1 cellular context compared by ENCODE assay signal in genomic region chr7:95772298-95772770, GRCh38.
TF ChIP-seq lines count a peak whose summit lies in the region.

Gene DYNC1I1, plus strand, starts transcription at chr7:95772554. Its CDS starts 32,176 bp downstream, at chr7:95804730.

TF ChIP-seq in HepG2, 621 proteins besides CTCF, POLR2A, EP300 and RAD21 (continued from another document):
- TF ChIP-seq FOXP4 (CRISPR knock-in tag; IDR thresholded peaks at IDR 0.05) (no peak), ELF1 (CRISPR knock-in tag; IDR thresholded peaks at IDR 0.05) (no peak), RFX3 (CRISPR knock-in tag; IDR thresholded peaks at IDR 0.05) (no peak), THRA (CRISPR knock-in tag; IDR thresholded peaks at IDR 0.05; ENCODE audit: borderline replicate concordance) (no peak), PAX8 (CRISPR knock-in tag; IDR thresholded peaks at IDR 0.05; ENCODE audit: borderline replicate concordance) (no peak), ZNF460 (CRISPR knock-in tag; IDR thresholded peaks at IDR 0.05; ENCODE audit: borderline replicate concordance) (no peak), TGIF2 (CRISPR knock-in tag; IDR thresholded peaks at IDR 0.05) (no peak), DMTF1 (CRISPR knock-in tag; IDR thresholded peaks at IDR 0.05) (no peak), CENPX (CRISPR knock-in tag; IDR thresholded peaks at IDR 0.05) (no peak), HNRNPK (IDR thresholded peaks at IDR 0.05; ENCODE audit: low read depth, low read length, poor library complexity, severe bottlenecking) (no peak), ZNF205 (CRISPR knock-in tag; IDR thresholded peaks at IDR 0.05) (no peak), ZNF503 (CRISPR knock-in tag; IDR thresholded peaks at IDR 0.05) (no peak), HNRNPLL (IDR thresholded peaks at IDR 0.05; ENCODE audit: low read depth, low read length, poor library complexity, severe bottlenecking) (peak; percentile 74), POLR2AphosphoS2 (IDR thresholded peaks at IDR 0.05; ENCODE audit: low read depth, low read length) (no peak), HES4 (CRISPR knock-in tag; IDR thresholded peaks at IDR 0.05; ENCODE audit: borderline replicate concordance) (no peak), NR2F6 (IDR thresholded peaks at IDR 0.05) (peak; percentile 60), NR2F6 (CRISPR knock-in tag; IDR thresholded peaks at IDR 0.05) (peak; percentile 64; the same call in 1 of the 2 replicates), ZNF687 (CRISPR knock-in tag; IDR thresholded peaks at IDR 0.05) (peak; percentile 39), ISX (CRISPR knock-in tag; conservative IDR thresholded peaks at IDR 0.05) (no peak), ZNF451 (CRISPR knock-in tag; IDR thresholded peaks at IDR 0.05) (no peak), MATR3 (CRISPR knock-in tag; IDR thresholded peaks at IDR 0.05) (no peak), ZNF609 (CRISPR knock-in tag; IDR thresholded peaks at IDR 0.05; ENCODE audit: borderline replicate concordance) (no peak)
